8 cellular contexts compared by ENCODE assay signal in the genomic region with DNA sequence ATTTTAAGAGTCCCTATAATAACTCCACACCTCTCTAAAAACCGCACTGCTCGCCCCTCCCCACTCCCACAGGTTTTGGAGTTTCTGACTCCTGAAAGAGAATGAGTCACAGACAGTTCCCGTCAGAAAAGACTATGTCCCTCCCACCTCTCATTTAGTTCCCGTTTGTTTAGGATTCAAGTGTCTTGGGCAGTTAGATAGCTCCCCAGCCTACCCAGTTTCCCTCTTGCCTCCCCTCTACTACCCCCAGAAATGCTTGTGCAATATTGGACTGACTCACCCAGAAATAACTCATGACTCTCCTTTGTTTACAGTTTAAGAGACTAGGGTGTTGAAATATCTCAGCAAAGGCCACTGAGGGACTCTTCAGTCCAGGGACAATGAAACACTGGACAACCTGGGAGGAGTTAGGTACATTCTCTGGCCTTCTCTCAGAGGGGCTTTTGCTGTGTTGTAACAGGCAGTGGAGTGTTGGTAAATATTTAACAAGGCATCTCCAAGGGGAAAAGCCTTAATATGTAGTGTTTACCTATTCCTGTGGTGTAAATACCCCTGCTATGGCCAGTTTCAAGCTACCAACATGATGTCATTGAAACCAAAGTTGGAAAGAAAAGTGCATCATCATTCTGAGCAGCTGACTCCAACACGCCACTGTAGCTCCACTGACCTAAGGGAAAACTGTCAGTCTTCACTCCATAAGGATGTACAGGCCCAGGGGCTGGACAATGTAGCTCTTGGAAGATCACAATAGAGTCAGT.
A peak's percentile ranks its signal among the peaks of the same experiment; 100 is the strongest.
DNase-seq lines count a peak whose midpoint lies in the region; ATAC-seq and TF ChIP-seq lines count a peak whose summit lies in the region.

No MANE protein-coding gene starts in this region.

- H3K27me3 ChIP-seq in lung (ENCODE audit: control insufficient read depth, insufficient read depth) = no peaks in the 10 kb centered on the region

- H3K36me3 Mint-ChIP-seq in WTC11 = no peaks in the 10 kb centered on the region
- H3K36me3 Mint-ChIP-seq in chondrocyte (ENCODE audit: low read depth) = no peaks in the 10 kb centered on the region

- H3K4me3 ChIP-seq in AG10803 (ENCODE audit: low read length) (no peak overlapping the region), lung (no peak overlapping the region)

- H3K36me3 ChIP-seq in lung (ENCODE audit: control insufficient read depth in 2 of 2, insufficient read depth in 2 of 2, low read length in 2 of 2) = no peaks in the 10 kb centered on the region

- H3K9me3 Mint-ChIP-seq in WTC11 (no peaks in the 10 kb centered on the region), chondrocyte (ENCODE audit: low read depth) (no peaks in the 10 kb centered on the region)

- H3K27ac ChIP-seq in lung (ENCODE audit: low read depth in 1 of 2, low read length in 1 of 2) = peak overlapping the region; percentile 92

- H3K27me3 Mint-ChIP-seq in WTC11 (ENCODE audit: low read depth) (no peaks in the 10 kb centered on the region), chondrocyte (ENCODE audit: low read depth) (no peaks in the 10 kb centered on the region)

- POLR2A ChIA-PET in WTC11 (lab: Charles Lee) = interaction anchor here (1.0 kb wide), 1 partner anchor 96 kb away, joined by 3 read pairs; the partner anchor contains the start of gene CHD2

- H3K4me3 Mint-ChIP-seq in WTC11 = no peak overlapping the region
- H3K4me3 Mint-ChIP-seq in chondrocyte (ENCODE audit: unreplicated experiment) = no peak overlapping the region

- CTCF ChIA-PET in WTC11 (lab: Charles Lee) = interaction anchor here (1.0 kb wide), 1 partner anchor 112 kb away, joined by 3 read pairs; no protein-coding TSS in a partner anchor

- H3K4me1 ChIP-seq in lung (ENCODE audit: control insufficient read depth in 2 of 2, insufficient read depth in 2 of 2, low read length in 2 of 2) = peaks cover 10 to 16% of the 10 kb centered on the region in 2 donors

- ATAC-seq in GM21447 (IDR thresholded peaks at IDR 0.05; ENCODE audit: unreplicated experiment) (peak; percentile 49), WTC11 (no peak), lung (ENCODE audit: insufficient read depth, low FRiP score) (peak; percentile 81)

- no peaks in the 10 kb centered on the region for H3K9me3 ChIP-seq in lung (ENCODE audit: control insufficient read depth in 2 of 2, insufficient read depth in 1 of 2, low read length in 1 of 2)

- 24 to 25% methylated on average over 5 of the region's 5 CpGs for WGBS in lung, 2 donors

- peak; percentile 100 for DNase-seq in AG10803 (ENCODE audit: low read depth)
- peak; percentile 58 for DNase-seq in KG1 (lab: John Stamatoyannopoulos, UW)
- DNase-seq in WTC11 (ENCODE audit: low spot score) = no peak
- DNase-seq in chondrocyte (ENCODE audit: low spot score) = no peak
- peak; percentile 93 for DNase-seq in lung (ENCODE audit: low spot score)
- peak; percentile 69 to 84 (median 74) for DNase-seq in stimulated activated CD4-positive, alpha-beta T cell treated with anti-CD3 and anti-CD28 coated beads, TNF-alpha, amount 100 ng/mL, for 48 hours (ENCODE audit: low read depth in 3 of 3)
- DNase-seq in cerebellum (ENCODE audit: low spot score) = no peak

- no peak for TF ChIP-seq CTCF in AG10803 (conservative IDR thresholded peaks at IDR 0.05; ENCODE audit: low read length)
- no peak for TF ChIP-seq CTCF in WTC11 (IDR thresholded peaks at IDR 0.05)
- no peak for TF ChIP-seq CTCF in chondrocyte (IDR thresholded peaks at IDR 0.05)
- no peak for TF ChIP-seq CTCF in lung (IDR thresholded peaks at IDR 0.05; ENCODE audit: control extremely low read depth, extremely low read depth)

- H3K27ac Mint-ChIP-seq in WTC11 (peak overlapping the region; percentile 8; the same call in 1 of the 2 replicates), chondrocyte (ENCODE audit: unreplicated experiment) (peak overlapping the region; percentile 94)

- H3K4me1 Mint-ChIP-seq in WTC11 (peaks cover 12% of the 10 kb centered on the region), chondrocyte (ENCODE audit: low read depth) (peaks cover 46% of the 10 kb centered on the region)

TF ChIP-seq in WTC11, 78 proteins besides CTCF, POLR2A, EP300 and RAD21:
- TF ChIP-seq ZNF396 (CRISPR knock-in tag; IDR thresholded peaks at IDR 0.05; ENCODE audit: borderline replicate concordance) (no peak), NFATC4 (CRISPR knock-in tag; IDR thresholded peaks at IDR 0.05) (no peak), AR (CRISPR knock-in tag; IDR thresholded peaks at IDR 0.05) (no peak), PREB (CRISPR knock-in tag; IDR thresholded peaks at IDR 0.05; ENCODE audit: borderline replicate concordance) (no peak), RELA (CRISPR knock-in tag; IDR thresholded peaks at IDR 0.05; ENCODE audit: borderline replicate concordance) (no peak), GABPB1 (CRISPR knock-in tag; IDR thresholded peaks at IDR 0.05) (peak; percentile 83)

Comparison
In these comparisons a context has a peak if more than half of its experiments do, and no peak if none do; other contexts are left out.
1. DNase-seq: peak in AG10803 (single experiment), KG1 (single experiment), lung (single experiment) and stimulated activated CD4-positive, alpha-beta T cell treated with anti-CD3 and anti-CD28 coated beads, TNF-alpha, amount 100 ng/mL, for 48 hours (3 of 3); none in WTC11 (single experiment), chondrocyte (single experiment) and cerebellum (single experiment).